ENCODE assay signal across 1 cellular context in the genomic region with DNA sequence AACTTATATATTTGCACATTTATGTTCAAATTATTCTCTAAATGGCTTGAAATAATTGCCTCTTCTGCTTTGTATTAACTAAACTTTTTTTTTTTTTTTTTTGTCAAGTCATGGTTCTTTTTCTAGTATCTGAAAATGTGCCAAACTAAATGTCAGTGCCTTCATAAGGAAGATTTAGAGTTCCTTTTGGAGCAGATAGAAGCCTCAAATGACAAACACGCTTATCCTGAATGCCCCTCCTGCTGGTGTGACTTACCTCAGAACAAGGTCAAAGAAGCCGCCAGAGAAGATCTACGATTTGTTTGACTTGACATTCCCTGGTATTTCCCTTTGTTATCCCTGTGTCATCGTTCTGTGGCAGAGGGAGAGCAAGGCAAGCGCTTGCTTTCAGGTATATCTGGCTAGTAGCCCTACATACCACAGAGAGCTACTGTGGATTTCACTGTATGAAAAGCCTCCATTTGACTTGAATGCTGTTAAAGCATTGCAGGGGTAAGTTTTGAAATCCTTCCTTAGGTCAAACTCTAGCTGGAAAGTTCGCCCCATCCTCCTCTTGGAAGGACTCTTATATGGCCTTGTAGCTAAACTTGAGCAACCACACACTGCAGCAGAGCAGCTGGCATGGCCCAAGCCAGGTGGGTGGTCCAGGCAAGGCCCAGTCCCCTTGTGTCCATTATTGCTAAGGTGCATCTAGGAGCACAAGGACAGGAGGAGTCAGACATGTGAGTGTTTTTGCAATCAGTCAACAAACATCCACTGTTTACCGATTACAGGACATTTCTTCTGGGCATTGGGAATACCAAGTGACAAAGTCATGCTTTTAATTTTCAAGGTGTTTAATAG.
TF ChIP-seq lines count a peak whose summit lies in the region.

No MANE protein-coding gene starts in this region.

TF ChIP-seq in liver, 16 proteins besides CTCF, POLR2A, EP300 and RAD21 (continued from another document):
- TF ChIP-seq REST (IDR thresholded peaks at IDR 0.05) (no peak), EGR1 (IDR thresholded peaks at IDR 0.05; ENCODE audit: low read depth in 2 of 2) (no peak)
